ENCODE assay signal across 23 cellular contexts in the genomic region with DNA sequence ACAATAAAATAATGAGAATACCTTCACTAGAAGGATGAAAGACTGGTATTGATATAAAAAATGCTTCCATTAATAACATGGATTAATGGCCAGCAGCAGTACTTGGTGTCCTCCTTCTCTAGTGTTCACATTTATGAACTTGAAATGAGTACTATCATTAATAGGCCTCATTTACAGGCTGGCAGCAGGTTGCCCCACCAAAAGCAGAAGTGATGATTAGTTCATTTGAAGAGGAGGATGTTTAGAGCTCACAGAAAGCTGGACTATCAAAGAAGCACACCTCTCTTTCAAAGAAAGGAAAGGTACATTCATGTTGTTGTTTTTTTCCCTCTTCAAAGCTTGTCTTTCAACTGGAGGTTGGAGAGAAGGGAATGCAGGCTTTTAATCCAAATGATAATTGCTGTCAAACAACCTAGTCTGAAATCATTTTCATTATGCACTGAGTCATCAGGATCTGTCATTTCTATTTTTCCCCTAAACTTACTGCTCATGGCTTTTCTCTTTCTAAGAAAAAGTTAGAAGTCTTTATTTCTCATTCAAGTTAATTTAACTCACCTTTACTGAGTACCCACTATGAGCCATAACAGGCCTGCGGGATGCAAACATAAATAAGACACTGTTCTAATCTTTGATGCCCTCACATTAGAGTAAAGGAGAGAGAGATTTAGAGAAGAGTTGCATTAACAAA.
DNase-seq lines count a peak whose midpoint lies in the region; ATAC-seq, FAIRE-seq and TF ChIP-seq lines count a peak whose summit lies in the region.
"Had no signal": no experiment of that assay in that cellular context is flagged by ENCODE, and none has a peak within 500 bp of the region (broad histone marks: within the 10 kb centered on the region; RNA-seq: fewer than 3 reads in every experiment).

No MANE protein-coding gene starts in this region.

- no peaks in the 10 kb centered on the region for H3K4me1 ChIP-seq in GM12878 (ENCODE audit: control insufficient read depth, insufficient read depth, low read length)
- H3K4me1 ChIP-seq: BLaER1, HAP-1, SJCRH30 had no signal

- no peaks in the 10 kb centered on the region for H3K79me2 ChIP-seq in GM12878 (ENCODE audit: control insufficient read depth, insufficient read depth, low read length)

- no TSS peak for BruUV-seq in GM12878 (replicated peaks; lab: Mats Ljungman, UMichigan)

- FAIRE-seq in GM12878 (lab: Jason Lieb, UNC) = no peak
- FAIRE-seq: D721Med had no signal

- no peak for DNase-seq in activated naive CD4-positive, alpha-beta T cell treated with anti-CD3 and anti-CD28 coated beads, Interleukin-2, amount 10 ng/mL, durations not matched to agents 7 days and 5 days
- peak; percentile 6 to 53 for DNase-seq in NOMO-1 (lab: John Stamatoyannopoulos, UW; ENCODE audit: unreplicated experiment in 2 of 2)
- no peak for DNase-seq in GM12878 (ENCODE audit: low read depth, low spot score)
- no peak for DNase-seq in nucleus accumbens (lab: John Stamatoyannopoulos, UW)
- DNase-seq in activated T-helper 2 cell treated with anti-CD3 and anti-CD28 coated beads, Interferon-gamma antibody, Interleukin-2, Interleukin-4, amounts not matched to agents 10 μg/mL and 5 μg/mL and 100 μg/mL, durations not matched to agents 14 hours and 24 hours and 36 hours (ENCODE audit: low spot score) = no peak
- DNase-seq: CD4-positive, CD25-positive, alpha-beta regulatory T cell; IMR-90; KG1; NCI-H1048; NCI-H1694; NCI-H2029 treated with DMSO at 0.1 percent for 48 hours; NCI-H446 treated with DMSO at 0.1 percent for 48 hours; NCI-H526; NCI-H82; SJCRH30 had no signal

- H3K9ac ChIP-seq in GM12878 (ENCODE audit: control insufficient read depth, insufficient read depth, low read length) = no peak overlapping the region
- H3K9ac ChIP-seq: BLaER1 had no signal

- TF ChIP-seq CTCF in GM12878 (IDR thresholded peaks at IDR 0.05 in 2 of 3, conservative IDR thresholded peaks at IDR 0.05 in 1 of 3; ENCODE audit: control insufficient read depth in 2 of 3, extremely low read depth in 1 of 3, insufficient read depth in 1 of 3, low read depth in 3 of 3, low read length in 3 of 3) = no peak

- H3K4me2 ChIP-seq in GM12878 (ENCODE audit: control insufficient read depth, insufficient read depth) = no peak overlapping the region
- H3K4me2 ChIP-seq: BLaER1, GM23338 had no signal

- POLR2A ChIA-PET in GM12878 (lab: Charles Lee) = no interaction called here

- no peak for TF ChIP-seq EP300 in GM12878 (IDR thresholded peaks at IDR 0.05; ENCODE audit: borderline replicate concordance in 1 of 2, control insufficient read depth in 1 of 2, low read depth in 2 of 2, low read length in 2 of 2)

- H2AFZ ChIP-seq in GM12878 (ENCODE audit: control insufficient read depth, low read depth, low read length) = no peak overlapping the region
- H2AFZ ChIP-seq: GM23338 had no signal

- no peaks in the 10 kb centered on the region for H4K20me1 ChIP-seq in GM12878 (ENCODE audit: control insufficient read depth, insufficient read depth)
- H4K20me1 ChIP-seq: BLaER1 had no signal

- H3K27ac ChIP-seq in GM12878 (ENCODE audit: control insufficient read depth, insufficient read depth) = no peak overlapping the region
- H3K27ac ChIP-seq: BLaER1, SJCRH30 had no signal

- H3K27me3 Mint-ChIP-seq in activated naive CD4-positive, alpha-beta T cell treated with anti-CD3 and anti-CD28 coated beads, Interleukin-2, amount 50 U/mL, for 24 hours = no peaks in the 10 kb centered on the region
- peaks cover 8% of the 10 kb centered on the region for H3K27me3 Mint-ChIP-seq in activated naive CD4-positive, alpha-beta T cell treated with anti-CD3 and anti-CD28 coated beads, Interleukin-2, amount 10 ng/mL, durations not matched to agents 7 days and 5 days
- H3K27me3 Mint-ChIP-seq in activated T-helper 2 cell treated with anti-CD3 and anti-CD28 coated beads, Interferon-gamma antibody, Interleukin-2, Interleukin-4, amounts not matched to agents 10 μg/mL and 5 μg/mL and 100 μg/mL, durations not matched to agents 14 hours and 24 hours and 36 hours (ENCODE audit: low read depth) = peaks cover 9% of the 10 kb centered on the region
- H3K27me3 Mint-ChIP-seq: CD4-positive, CD25-positive, alpha-beta regulatory T cell had no signal

- H3K4me1 Mint-ChIP-seq in activated naive CD4-positive, alpha-beta T cell treated with anti-CD3 and anti-CD28 coated beads, Interleukin-2, amount 50 U/mL, for 24 hours = peaks cover 31% of the 10 kb centered on the region
- peaks cover 15% of the 10 kb centered on the region for H3K4me1 Mint-ChIP-seq in activated naive CD4-positive, alpha-beta T cell treated with anti-CD3 and anti-CD28 coated beads, Interleukin-2, amount 10 ng/mL, durations not matched to agents 7 days and 5 days
- H3K4me1 Mint-ChIP-seq in activated T-helper 2 cell treated with anti-CD3 and anti-CD28 coated beads, Interferon-gamma antibody, Interleukin-2, Interleukin-4, amounts not matched to agents 10 μg/mL and 5 μg/mL and 100 μg/mL, durations not matched to agents 14 hours and 24 hours and 36 hours (ENCODE audit: low read depth) = no peaks in the 10 kb centered on the region
- H3K4me1 Mint-ChIP-seq: GM23338 had no signal

- no peak for TF ChIP-seq POLR2A in GM12878 (IDR thresholded peaks at IDR 0.05; ENCODE audit: low read depth, low read length)

- ATAC-seq in GM12878 (no peak), GM19395 (IDR thresholded peaks at IDR 0.05; ENCODE audit: unreplicated experiment) (no peak)
- ATAC-seq: GM23338, Right ventricle myocardium inferior, SK-N-SH treated with all-trans-retinoic acid at 6 μM for 48 hours had no signal

- no peaks in the 10 kb centered on the region for H3K36me3 ChIP-seq in GM12878 (ENCODE audit: control insufficient read depth in 2 of 2, insufficient read depth in 2 of 2, low read length in 1 of 2)
- H3K36me3 ChIP-seq: BLaER1, HAP-1, SJCRH30 had no signal

- SMC1A ChIA-PET in GM12878 (lab: Charles Lee; ENCODE audit: uncharacterized antibody, unreplicated experiment) = no interaction called here

- H3K4me3 Mint-ChIP-seq in activated naive CD4-positive, alpha-beta T cell treated with anti-CD3 and anti-CD28 coated beads, Interleukin-2, amount 50 U/mL, for 24 hours = no peak overlapping the region
- H3K4me3 Mint-ChIP-seq in activated naive CD4-positive, alpha-beta T cell treated with anti-CD3 and anti-CD28 coated beads, Interleukin-2, amount 10 ng/mL, durations not matched to agents 7 days and 5 days = no peak overlapping the region
- H3K4me3 Mint-ChIP-seq in activated T-helper 2 cell treated with anti-CD3 and anti-CD28 coated beads, Interferon-gamma antibody, Interleukin-2, Interleukin-4, amounts not matched to agents 10 μg/mL and 5 μg/mL and 100 μg/mL, durations not matched to agents 14 hours and 24 hours and 36 hours (ENCODE audit: low read depth) = no peak overlapping the region
- H3K4me3 Mint-ChIP-seq: CD4-positive, CD25-positive, alpha-beta regulatory T cell; GM23338 had no signal

- CTCF ChIA-PET in activated naive CD4-positive, alpha-beta T cell treated with anti-CD3 and anti-CD28 coated beads, Interleukin-2, amount 10 ng/mL, durations not matched to agents 7 days and 5 days (lab: Charles Lee) = no interaction called here
- CTCF ChIA-PET in GM12878 (lab: Yijun Ruan, JAX) = interaction anchor here (1.0 kb wide), 1 partner anchor 24 kb away, joined by 3 read pairs; no protein-coding TSS in a partner anchor

- RAD21 ChIA-PET in GM12878 (lab: Charles Lee; ENCODE audit: unreplicated experiment) = no interaction called here

- H3K4me3 ChIP-seq in GM12878 = no peak overlapping the region
- H3K4me3 ChIP-seq: BLaER1, GM23338, HAP-1, SJCRH30 had no signal

- peak overlapping the region; percentile 52 for H3K27ac Mint-ChIP-seq in activated naive CD4-positive, alpha-beta T cell treated with anti-CD3 and anti-CD28 coated beads, Interleukin-2, amount 50 U/mL, for 24 hours
- no peak overlapping the region for H3K27ac Mint-ChIP-seq in activated naive CD4-positive, alpha-beta T cell treated with anti-CD3 and anti-CD28 coated beads, Interleukin-2, amount 10 ng/mL, durations not matched to agents 7 days and 5 days
- no peak overlapping the region for H3K27ac Mint-ChIP-seq in activated T-helper 2 cell treated with anti-CD3 and anti-CD28 coated beads, Interferon-gamma antibody, Interleukin-2, Interleukin-4, amounts not matched to agents 10 μg/mL and 5 μg/mL and 100 μg/mL, durations not matched to agents 14 hours and 24 hours and 36 hours
- H3K27ac Mint-ChIP-seq: CD4-positive, CD25-positive, alpha-beta regulatory T cell; GM23338 had no signal

- WGBS in GM12878 (ENCODE audit: insufficient coverage, insufficient replicate concordance, low lambda C conversion rate, missing lambda C conversion rate) = 0% methylated on average over 1 of the region's 1 CpG

- no peaks in the 10 kb centered on the region for H3K27me3 ChIP-seq in GM12878 (replicated peaks in 1 of 2; ENCODE audit: control insufficient read depth in 2 of 2, insufficient read depth in 2 of 2, low read length in 1 of 2)
- H3K27me3 ChIP-seq: BLaER1, SJCRH30 had no signal

- H3K9me3 ChIP-seq in GM12878 (replicated peaks; ENCODE audit: control insufficient read depth, insufficient read depth, low read length) = no peaks in the 10 kb centered on the region
- H3K9me3 ChIP-seq: BLaER1, HAP-1, SJCRH30 had no signal

- TF ChIP-seq RAD21 in GM12878 (IDR thresholded peaks at IDR 0.05; ENCODE audit: insufficient read depth, low read depth, low read length) = no peak

- in situ Hi-C loops in GM12878 (cut with MboI) = no loop called here

- H3K9me3 Mint-ChIP-seq in activated naive CD4-positive, alpha-beta T cell treated with anti-CD3 and anti-CD28 coated beads, Interleukin-2, amount 50 U/mL, for 24 hours = no peaks in the 10 kb centered on the region
- no peaks in the 10 kb centered on the region for H3K9me3 Mint-ChIP-seq in activated naive CD4-positive, alpha-beta T cell treated with anti-CD3 and anti-CD28 coated beads, Interleukin-2, amount 10 ng/mL, durations not matched to agents 7 days and 5 days
- no peaks in the 10 kb centered on the region for H3K9me3 Mint-ChIP-seq in activated T-helper 2 cell treated with anti-CD3 and anti-CD28 coated beads, Interferon-gamma antibody, Interleukin-2, Interleukin-4, amounts not matched to agents 10 μg/mL and 5 μg/mL and 100 μg/mL, durations not matched to agents 14 hours and 24 hours and 36 hours
- H3K9me3 Mint-ChIP-seq: GM23338 had no signal

- peaks cover 2% of the 10 kb centered on the region for H3K36me3 Mint-ChIP-seq in activated naive CD4-positive, alpha-beta T cell treated with anti-CD3 and anti-CD28 coated beads, Interleukin-2, amount 50 U/mL, for 24 hours
- H3K36me3 Mint-ChIP-seq in activated naive CD4-positive, alpha-beta T cell treated with anti-CD3 and anti-CD28 coated beads, Interleukin-2, amount 10 ng/mL, durations not matched to agents 7 days and 5 days = no peaks in the 10 kb centered on the region
- H3K36me3 Mint-ChIP-seq in activated T-helper 2 cell treated with anti-CD3 and anti-CD28 coated beads, Interferon-gamma antibody, Interleukin-2, Interleukin-4, amounts not matched to agents 10 μg/mL and 5 μg/mL and 100 μg/mL, durations not matched to agents 14 hours and 24 hours and 36 hours (ENCODE audit: low read depth) = no peaks in the 10 kb centered on the region

- intact Hi-C loops in GM12878 (cut with micrococcal nuclease; ENCODE audit: unreplicated experiment) = no loop called here
- intact Hi-C loops in activated T-helper 2 cell treated with anti-CD3 and anti-CD28 coated beads, Interferon-gamma antibody, Interleukin-2, Interleukin-4, amounts not matched to agents 10 μg/mL and 5 μg/mL and 100 μg/mL, durations not matched to agents 14 hours and 24 hours and 36 hours (cut with micrococcal nuclease) = no loop called here

Comparison
In these comparisons a context has a peak if more than half of its experiments do, and no peak if none do; other contexts are left out.
1. DNase-seq: peak in NOMO-1 (2 of 2); none in activated naive CD4-positive, alpha-beta T cell treated with anti-CD3 and anti-CD28 coated beads, Interleukin-2, amount 10 ng/mL, durations not matched to agents 7 days and 5 days (single experiment), GM12878 (single experiment), nucleus accumbens (0 of 56) and activated T-helper 2 cell treated with anti-CD3 and anti-CD28 coated beads, Interferon-gamma antibody, Interleukin-2, Interleukin-4, amounts not matched to agents 10 μg/mL and 5 μg/mL and 100 μg/mL, durations not matched to agents 14 hours and 24 hours and 36 hours (single experiment).